ENCODE assay signal across 8 cellular contexts in the genomic region with DNA sequence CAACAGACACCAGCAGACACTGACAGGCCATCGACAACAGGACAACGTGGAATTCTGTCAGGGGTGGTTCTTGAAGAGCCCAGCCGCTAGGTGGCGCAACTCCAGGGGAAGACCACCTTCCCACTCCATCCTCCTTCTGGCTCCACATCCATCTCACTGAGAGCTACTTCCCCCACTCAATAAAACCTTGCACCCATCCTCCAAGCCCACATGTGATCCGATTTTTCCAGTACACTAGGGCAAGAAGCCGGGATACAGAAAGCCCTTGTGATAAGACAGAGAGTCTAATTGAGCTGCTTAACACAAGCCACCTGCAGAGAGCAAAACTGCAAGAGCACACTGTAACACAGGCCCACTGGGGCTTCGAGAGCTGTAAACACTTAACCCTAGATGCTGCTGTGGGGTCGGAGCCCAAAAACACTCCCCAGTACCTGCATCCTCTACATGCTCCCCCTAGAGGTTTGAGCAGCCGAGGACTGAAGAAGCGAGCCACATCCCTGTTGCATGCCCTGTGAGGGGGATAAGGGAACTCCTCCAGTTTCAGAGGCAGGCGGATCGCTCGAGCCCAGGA. TPM values are rescaled to one million over a fixed set of nuclear protein-coding genes. Genes with fewer than 3 reads are reported as not detected.
DNase-seq lines count a peak whose midpoint lies in the region; ATAC-seq and TF ChIP-seq lines count a peak whose summit lies in the region.

No MANE protein-coding gene starts in this region.

- no peak overlapping the region for H3K4me3 Mint-ChIP-seq in activated naive CD8-positive, alpha-beta T cell treated with anti-CD3 and anti-CD28 coated beads for 36 hours
- no peak overlapping the region for H3K4me3 Mint-ChIP-seq in activated T-helper 2 cell treated with anti-CD3 and anti-CD28 coated beads, Interferon-gamma antibody, Interleukin-2, Interleukin-4, amounts not matched to agents 10 μg/mL and 5 μg/mL and 100 μg/mL, durations not matched to agents 14 hours and 24 hours and 36 hours (ENCODE audit: low read depth)

- 26 to 29% (median 28%) methylated on average over 10 to 13 of the region's 13 CpGs for WGBS in ovary, 3 donors

- H3K4me3 ChIP-seq in lower lobe of right lung = no peak overlapping the region
- no peak overlapping the region for H3K4me3 ChIP-seq in ovary

- no peaks in the 10 kb centered on the region for H3K4me1 Mint-ChIP-seq in activated naive CD8-positive, alpha-beta T cell treated with anti-CD3 and anti-CD28 coated beads for 36 hours
- no peaks in the 10 kb centered on the region for H3K4me1 Mint-ChIP-seq in activated T-helper 2 cell treated with anti-CD3 and anti-CD28 coated beads, Interferon-gamma antibody, Interleukin-2, Interleukin-4, amounts not matched to agents 10 μg/mL and 5 μg/mL and 100 μg/mL, durations not matched to agents 14 hours and 24 hours and 36 hours (ENCODE audit: low read depth)

- DNase-seq in COLO668 (lab: John Stamatoyannopoulos, UW; ENCODE audit: unreplicated experiment) (peak; percentile 70), NCI-H748 (lab: John Stamatoyannopoulos, UW; ENCODE audit: unreplicated experiment) (peak; percentile 60), lower lobe of right lung (no peak), ovary (no peak)
- DNase-seq in activated naive CD8-positive, alpha-beta T cell treated with anti-CD3 and anti-CD28 coated beads for 36 hours = peak; percentile 31
- no peak for DNase-seq in activated T-helper 2 cell treated with anti-CD3 and anti-CD28 coated beads, Interferon-gamma antibody, Interleukin-2, Interleukin-4, amounts not matched to agents 10 μg/mL and 5 μg/mL and 100 μg/mL, durations not matched to agents 14 hours and 24 hours and 36 hours (ENCODE audit: low spot score)

- no peak for TF ChIP-seq POLR2A in ovary (IDR thresholded peaks at IDR 0.05)

- TF ChIP-seq CTCF in lower lobe of right lung (IDR thresholded peaks at IDR 0.05) (peak; percentile 35), ovary (IDR thresholded peaks at IDR 0.05) (no peak)

- no peaks in the 10 kb centered on the region for H3K4me1 ChIP-seq in lower lobe of right lung
- H3K4me1 ChIP-seq in ovary (ENCODE audit: insufficient read depth) = no peaks in the 10 kb centered on the region

- H3K9me3 Mint-ChIP-seq in activated naive CD8-positive, alpha-beta T cell treated with anti-CD3 and anti-CD28 coated beads for 36 hours = no peaks in the 10 kb centered on the region
- H3K9me3 Mint-ChIP-seq in activated T-helper 2 cell treated with anti-CD3 and anti-CD28 coated beads, Interferon-gamma antibody, Interleukin-2, Interleukin-4, amounts not matched to agents 10 μg/mL and 5 μg/mL and 100 μg/mL, durations not matched to agents 14 hours and 24 hours and 36 hours = no peaks in the 10 kb centered on the region

- H3K27me3 ChIP-seq in lower lobe of right lung (ENCODE audit: low read depth) = no peaks in the 10 kb centered on the region
- H3K27me3 ChIP-seq in ovary = no peaks in the 10 kb centered on the region

- H3K27ac Mint-ChIP-seq in activated naive CD8-positive, alpha-beta T cell treated with anti-CD3 and anti-CD28 coated beads for 36 hours = no peak overlapping the region
- H3K27ac Mint-ChIP-seq in activated T-helper 2 cell treated with anti-CD3 and anti-CD28 coated beads, Interferon-gamma antibody, Interleukin-2, Interleukin-4, amounts not matched to agents 10 μg/mL and 5 μg/mL and 100 μg/mL, durations not matched to agents 14 hours and 24 hours and 36 hours = no peak overlapping the region

- intact Hi-C loops in lower lobe of right lung (cut with DNase I) = no loop called here
- intact Hi-C loops in activated T-helper 2 cell treated with anti-CD3 and anti-CD28 coated beads, Interferon-gamma antibody, Interleukin-2, Interleukin-4, amounts not matched to agents 10 μg/mL and 5 μg/mL and 100 μg/mL, durations not matched to agents 14 hours and 24 hours and 36 hours (cut with micrococcal nuclease) = no loop called here
- intact Hi-C loops in ovary (cut with DNase I) = no loop called here

- no peak for TF ChIP-seq EP300 in ovary (IDR thresholded peaks at IDR 0.05)

- H3K27me3 Mint-ChIP-seq in activated naive CD8-positive, alpha-beta T cell treated with anti-CD3 and anti-CD28 coated beads for 36 hours = peaks cover 24% of the 10 kb centered on the region
- no peaks in the 10 kb centered on the region for H3K27me3 Mint-ChIP-seq in activated T-helper 2 cell treated with anti-CD3 and anti-CD28 coated beads, Interferon-gamma antibody, Interleukin-2, Interleukin-4, amounts not matched to agents 10 μg/mL and 5 μg/mL and 100 μg/mL, durations not matched to agents 14 hours and 24 hours and 36 hours (ENCODE audit: low read depth)

- H3K36me3 Mint-ChIP-seq in activated naive CD8-positive, alpha-beta T cell treated with anti-CD3 and anti-CD28 coated beads for 36 hours = no peaks in the 10 kb centered on the region
- no peaks in the 10 kb centered on the region for H3K36me3 Mint-ChIP-seq in activated T-helper 2 cell treated with anti-CD3 and anti-CD28 coated beads, Interferon-gamma antibody, Interleukin-2, Interleukin-4, amounts not matched to agents 10 μg/mL and 5 μg/mL and 100 μg/mL, durations not matched to agents 14 hours and 24 hours and 36 hours (ENCODE audit: low read depth)

- ATAC-seq in GM19043 (IDR thresholded peaks at IDR 0.05; ENCODE audit: low read depth, unreplicated experiment) (peak; percentile 64), lower lobe of right lung (peak in 1 of 2 donors; percentile 53), GM18870 (IDR thresholded peaks at IDR 0.05; ENCODE audit: unreplicated experiment) (no peak)

- no peaks in the 10 kb centered on the region for H3K9me3 ChIP-seq in lower lobe of right lung
- no peaks in the 10 kb centered on the region for H3K9me3 ChIP-seq in ovary

- H3K27ac ChIP-seq in lower lobe of right lung = no peak overlapping the region
- no peak overlapping the region for H3K27ac ChIP-seq in ovary

- H3K36me3 ChIP-seq in lower lobe of right lung = no peaks in the 10 kb centered on the region
- no peaks in the 10 kb centered on the region for H3K36me3 ChIP-seq in ovary

RNA-seq across cellular contexts. Expression of gene RAB39A, which starts 11.5 kb away (rescaled TPM):
- total RNA-seq in activated naive CD8-positive, alpha-beta T cell treated with anti-CD3 and anti-CD28 coated beads for 36 hours = under 1 TPM in 1 of 2 experiments, not detected in 1; 0.26 TPM
- total RNA-seq in lower lobe of right lung (3.1 TPM), ovary (1 to 10 TPM in 2 of 7 donors, under 1 TPM in 5; 0.28 to 2.1 (median 0.43) TPM)
- not detected in 2 replicates for total RNA-seq in activated T-helper 2 cell treated with anti-CD3 and anti-CD28 coated beads, Interferon-gamma antibody, Interleukin-2, Interleukin-4, amounts not matched to agents 10 μg/mL and 5 μg/mL and 100 μg/mL, durations not matched to agents 14 hours and 24 hours and 36 hours
- polyA plus RNA-seq in ovary = under 1 TPM; 0.04 to 0.90 TPM

RNA-seq across cellular contexts. Expression of gene SLC35F2, which starts 58.2 kb away (rescaled TPM):
- 10 to 100 TPM; 25.0 to 28.4 TPM for total RNA-seq in activated naive CD8-positive, alpha-beta T cell treated with anti-CD3 and anti-CD28 coated beads for 36 hours
- total RNA-seq in lower lobe of right lung = 3.9 TPM
- total RNA-seq in activated T-helper 2 cell treated with anti-CD3 and anti-CD28 coated beads, Interferon-gamma antibody, Interleukin-2, Interleukin-4, amounts not matched to agents 10 μg/mL and 5 μg/mL and 100 μg/mL, durations not matched to agents 14 hours and 24 hours and 36 hours = 28.0 and 29.8 TPM in 2 replicates
- 10 to 100 TPM in 3 of 7 donors, 1 to 10 TPM in 4; 3.7 to 20.8 (median 8.5) TPM for total RNA-seq in ovary
- 1 to 10 TPM; 4.0 to 7.5 TPM for polyA plus RNA-seq in ovary

Comparison
In these comparisons a context has a peak if more than half of its experiments do, and no peak if none do; other contexts are left out.
1. DNase-seq: peak in COLO668 (single experiment), NCI-H748 (single experiment) and activated naive CD8-positive, alpha-beta T cell treated with anti-CD3 and anti-CD28 coated beads for 36 hours (single experiment); none in lower lobe of right lung (single experiment), activated T-helper 2 cell treated with anti-CD3 and anti-CD28 coated beads, Interferon-gamma antibody, Interleukin-2, Interleukin-4, amounts not matched to agents 10 μg/mL and 5 μg/mL and 100 μg/mL, durations not matched to agents 14 hours and 24 hours and 36 hours (single experiment) and ovary (0 of 5).